ENCODE assay signal across 23 cellular contexts in genomic region chr2:71181316-71181715, GRCh38. TPM values are rescaled to one million over a fixed set of nuclear protein-coding genes. Genes with fewer than 3 reads are reported as not detected.
A peak's percentile ranks its signal among the peaks of the same experiment; 100 is the strongest.
DNase-seq lines count a peak whose midpoint lies in the region; ATAC-seq and TF ChIP-seq lines count a peak whose summit lies in the region.
"Had no signal": no experiment of that assay in that cellular context is flagged by ENCODE, and none has a peak within 500 bp of the region (broad histone marks: within the 10 kb centered on the region; RNA-seq: fewer than 3 reads in every experiment).

No MANE protein-coding gene starts in this region.

- no peaks in the 10 kb centered on the region for H3K27me3 Mint-ChIP-seq in MCF 10A (ENCODE audit: insufficient read depth, unreplicated experiment)

- in situ Hi-C loops in mammary epithelial cell (cut with MboI; ENCODE audit: low sequenced_read_pairs in 2 of 2), result no loop called here

- POLR2A ChIA-PET in MCF 10A (lab: Yijun Ruan, JAX) (interaction anchor here (1.5 kb wide), 1 partner anchor 13 kb away, joined by 3 read pairs; no protein-coding TSS in a partner anchor), PC-3 (lab: Charles Lee; ENCODE audit: unreplicated experiment) (no interaction called here)

- CTCF ChIA-PET in mammary epithelial cell (lab: Charles Lee; ENCODE audit: low non-redundant PET), result no interaction called here
- CTCF ChIA-PET in MCF 10A (lab: Yijun Ruan, JAX), result interaction anchor here (0.6 to 1.7 kb wide), 5 partner anchors 10 to 119 kb away, joined by 3 to 4 read pairs (median 3); no protein-coding TSS in a partner anchor
- CTCF ChIA-PET in PC-3 (lab: Charles Lee), result no interaction called here

- H3K36me3 Mint-ChIP-seq in MCF 10A (ENCODE audit: insufficient read depth, unreplicated experiment), result no peaks in the 10 kb centered on the region

- H3K4me3 ChIP-seq in mammary epithelial cell (replicated peaks in 1 of 3; ENCODE audit: insufficient read depth in 1 of 3, low read depth in 2 of 3, low read length in 3 of 3) (no peak overlapping the region), PC-3 (ENCODE audit: low read length) (no peak overlapping the region), vagina (no peak overlapping the region)
- H3K4me3 ChIP-seq: MG63, SJSA1 had no signal

- TF ChIP-seq CTCF in mammary epithelial cell (conservative IDR thresholded peaks at IDR 0.05 in 1 of 2, IDR thresholded peaks at IDR 0.05 in 1 of 2; ENCODE audit: extremely low read depth in 1 of 2, insufficient read depth in 1 of 2, low read depth in 1 of 2, low read length in 2 of 2) (no peak), MCF 10A (IDR thresholded peaks at IDR 0.05; ENCODE audit: unreplicated experiment) (no peak), PC-3 (conservative IDR thresholded peaks at IDR 0.05; ENCODE audit: low read depth, low read length) (no peak), vagina (IDR thresholded peaks at IDR 0.05) (no peak)

- no peaks in the 10 kb centered on the region for H3F3A ChIP-seq in PC-3 (ENCODE audit: low read length, unreplicated experiment)

- H3K9me3 Mint-ChIP-seq in MCF 10A (ENCODE audit: unreplicated experiment), result no peaks in the 10 kb centered on the region

- no peak overlapping the region for H3K9ac ChIP-seq in mammary epithelial cell (ENCODE audit: insufficient read depth, low read length)
- no peak overlapping the region for H3K9ac ChIP-seq in PC-3 (ENCODE audit: low read length)

- dilution Hi-C loops in mammary epithelial cell (cut with HindIII; ENCODE audit: low sequenced_read_pairs), result no loop called here

- H3K27ac ChIP-seq in mammary epithelial cell (ENCODE audit: insufficient read depth, low read depth, low read length) (no peak overlapping the region), PC-3 (ENCODE audit: low read length) (no peak overlapping the region), vagina (no peak overlapping the region)
- H3K27ac ChIP-seq: 22Rv1, HL-60, SJSA1 had no signal

- H3K4me3 Mint-ChIP-seq in MCF 10A (ENCODE audit: unreplicated experiment), result no peak overlapping the region

- H3K27ac Mint-ChIP-seq in MCF 10A (ENCODE audit: low read depth, unreplicated experiment), result no peak overlapping the region

- ATAC-seq in PC-3 (peak; percentile 89), HG02938 (IDR thresholded peaks at IDR 0.05; ENCODE audit: unreplicated experiment) (no peak), HG02763 (IDR thresholded peaks at IDR 0.05; ENCODE audit: unreplicated experiment) (no peak)

- intact Hi-C loops in mammary epithelial cell (cut with micrococcal nuclease) (no loop called here), MCF 10A (cut with micrococcal nuclease) (no loop called here), PC-3 (cut with micrococcal nuclease) (no loop called here), vagina (cut with DNase I) (no loop called here)

- H4K20me1 ChIP-seq in mammary epithelial cell (ENCODE audit: insufficient read depth, low read length) (no peaks in the 10 kb centered on the region), PC-3 (ENCODE audit: low read length) (no peaks in the 10 kb centered on the region)

- H3K9me2 ChIP-seq in PC-3 (replicated peaks; ENCODE audit: low read length), result no peaks in the 10 kb centered on the region

- H3K36me3 ChIP-seq in mammary epithelial cell (ENCODE audit: insufficient read depth, low read length) (no peaks in the 10 kb centered on the region), PC-3 (ENCODE audit: low read depth, low read length) (no peaks in the 10 kb centered on the region), vagina (no peaks in the 10 kb centered on the region)
- H3K36me3 ChIP-seq: MG63, SJSA1 had no signal

- H3K27me3 ChIP-seq in mammary epithelial cell (ENCODE audit: insufficient read depth, low read length) (no peaks in the 10 kb centered on the region), PC-3 (ENCODE audit: low read length) (no peaks in the 10 kb centered on the region), vagina (no peaks in the 10 kb centered on the region)
- H3K27me3 ChIP-seq: MG63 had no signal

- H3K4me2 ChIP-seq in mammary epithelial cell (ENCODE audit: insufficient read depth, low read depth, low read length), result no peak overlapping the region
- H3K4me2 ChIP-seq in PC-3 (ENCODE audit: low read length), result no peak overlapping the region

- DNase-seq in mammary epithelial cell, result peak; percentile 51
- DNase-seq in MCF 10A (ENCODE audit: unreplicated experiment), result no peak
- DNase-seq in PC-3, result peak; percentile 75
- peak; percentile 4 for DNase-seq in iris pigment epithelial cell (ENCODE audit: low read depth)
- DNase-seq in vagina (ENCODE audit: extremely low spot score in 2 of 2), result no peak
- DNase-seq in DMS79 (lab: John Stamatoyannopoulos, UW), result no peak
- DNase-seq: Calu3, DMS153, Karpas-422, MG63, NCI-H1105 treated with DMSO at 0.1 percent for 48 hours, NCI-H146, NCI-H1930, NCI-H2107, NCI-H446, NCI-H524 treated with DMSO at 0.1 percent for 48 hours, NCI-H774, Right ventricle myocardium superior had no signal

- no peak overlapping the region for H2AFZ ChIP-seq in mammary epithelial cell (ENCODE audit: low read depth, low read length)
- H2AFZ ChIP-seq in PC-3 (ENCODE audit: low read length), result no peak overlapping the region

- H3K9me3 ChIP-seq in mammary epithelial cell (replicated peaks; ENCODE audit: insufficient read depth, low read length), result no peaks in the 10 kb centered on the region
- no peaks in the 10 kb centered on the region for H3K9me3 ChIP-seq in PC-3 (ENCODE audit: low read length)
- no peaks in the 10 kb centered on the region for H3K9me3 ChIP-seq in vagina
- H3K9me3 ChIP-seq: MG63, SJSA1 had no signal

- H3K4me1 Mint-ChIP-seq in MCF 10A (ENCODE audit: insufficient read depth, unreplicated experiment), result peaks cover 5% of the 10 kb centered on the region

- no peaks in the 10 kb centered on the region for H3K79me2 ChIP-seq in mammary epithelial cell (ENCODE audit: insufficient read depth, low read length)
- no peaks in the 10 kb centered on the region for H3K79me2 ChIP-seq in PC-3 (ENCODE audit: low read length)

- 0% methylated on average over 2 of the region's 2 CpGs for WGBS in mammary epithelial cell (ENCODE audit: low coverage, missing lambda C conversion rate)

- TF ChIP-seq POLR2A in vagina (IDR thresholded peaks at IDR 0.05), result no peak

- no peaks in the 10 kb centered on the region for H3K4me1 ChIP-seq in mammary epithelial cell (ENCODE audit: insufficient read depth, low read length)
- peaks cover 13% of the 10 kb centered on the region for H3K4me1 ChIP-seq in PC-3 (ENCODE audit: insufficient read depth, low read length)
- no peaks in the 10 kb centered on the region for H3K4me1 ChIP-seq in vagina
- H3K4me1 ChIP-seq: SJSA1 had no signal

- no TSS peak for BruUV-seq in mammary epithelial cell (replicated peaks; lab: Mats Ljungman, UMichigan)
- BruUV-seq in MCF 10A (replicated peaks; lab: Mats Ljungman, UMichigan), result no TSS peak
- no TSS peak for BruUV-seq in PC-3 (replicated peaks; lab: Mats Ljungman, UMichigan)

RNA-seq across cellular contexts. Expression of gene PAIP2B, which starts 45.6 kb away (rescaled TPM):
- total RNA-seq in mammary epithelial cell (1 to 10 TPM; 2.0 to 2.1 TPM), MCF 10A (2022) (1.4 and 1.8 TPM in 2 replicates), PC-3 (2014; rRNA removed) (3.8 and 4.0 TPM in 2 replicates), vagina (7.6 TPM)
- polyA plus RNA-seq in mammary epithelial cell, result 0.61 TPM
- polyA minus RNA-seq in mammary epithelial cell, result 0.21 TPM

RNA-seq across cellular contexts. Expression of gene MPHOSPH10, which starts 50.9 kb away (rescaled TPM):
- total RNA-seq in mammary epithelial cell (10 to 100 TPM; 10.5 to 28.1 TPM), MCF 10A (2022) (31.4 and 32.8 TPM in 2 replicates), PC-3 (2014; rRNA removed) (26.4 and 28.0 TPM in 2 replicates), vagina (21.6 TPM)
- 9.2 TPM for polyA plus RNA-seq in mammary epithelial cell
- polyA minus RNA-seq in mammary epithelial cell, result 30.1 TPM

RNA-seq across cellular contexts. Expression of gene MCEE, which starts 51.3 kb away (rescaled TPM):
- total RNA-seq in mammary epithelial cell, result 1 to 10 TPM; 7.0 to 9.3 TPM
- polyA plus RNA-seq in mammary epithelial cell, result 4.6 TPM
- 28.9 TPM for polyA minus RNA-seq in mammary epithelial cell
- 14.7 and 14.9 TPM in 2 replicates for total RNA-seq in MCF 10A (2022)
- 10.9 and 15.3 TPM in 2 replicates for total RNA-seq in PC-3 (2014; rRNA removed)
- total RNA-seq in vagina, result 12.8 TPM

Comparison
In these comparisons a context has a peak if more than half of its experiments do, and no peak if none do; other contexts are left out.
1. DNase-seq: peak in mammary epithelial cell (single experiment), PC-3 (single experiment) and iris pigment epithelial cell (single experiment); none in MCF 10A (single experiment), vagina (0 of 2) and DMS79 (single experiment).